ENCODE assay signal across 28 cellular contexts in the genomic region with DNA sequence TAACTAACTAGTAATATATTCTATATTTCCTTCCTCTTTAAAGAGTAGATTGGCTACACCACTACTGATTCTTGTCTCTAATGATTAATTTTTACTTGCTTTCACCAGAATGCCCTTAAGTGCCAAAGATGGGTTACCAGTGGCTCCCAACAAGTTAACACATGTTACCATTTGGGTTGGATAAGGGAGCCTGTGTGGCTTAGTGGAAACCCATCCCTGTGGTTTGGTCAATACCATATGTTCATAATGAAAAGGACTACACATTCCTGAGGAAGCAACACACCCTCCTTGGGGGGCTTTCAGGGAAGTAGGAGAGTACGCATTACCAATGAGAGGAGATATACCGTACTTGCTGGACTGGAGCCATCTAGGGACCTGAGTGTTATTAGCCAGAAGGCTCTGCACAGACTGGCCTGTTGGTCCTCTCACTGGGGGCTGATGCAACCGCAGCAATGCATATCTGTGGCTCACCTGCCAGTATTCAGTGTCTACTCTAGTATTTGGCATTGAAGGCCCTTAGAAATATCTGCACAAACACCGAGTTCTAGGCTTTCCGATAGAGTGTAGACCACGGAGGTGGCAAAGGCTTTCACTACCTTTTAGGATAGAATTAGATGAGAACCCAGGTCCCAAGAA. TPM values are rescaled to one million over a fixed set of nuclear protein-coding genes. Genes with fewer than 3 reads are reported as not detected.
"Had no signal": no experiment of that assay in that cellular context is flagged by ENCODE, and none has a peak within 500 bp of the region (broad histone marks: within the 10 kb centered on the region; RNA-seq: fewer than 3 reads in every experiment).

No MANE protein-coding gene starts in this region.

- H3K4me1 ChIP-seq: Peyer's patch had no signal

- DNase-seq: activated B cell treated with CpG ODN at 0.5 μM for 24 hours; activated CD4-positive, alpha-beta memory T cell treated with anti-CD3 and anti-CD28 coated beads, Interleukin-2, amount 10 ng/mL, durations not matched to agents 7 days and 5 days; activated CD4-positive, alpha-beta T cell treated with anti-CD3 and anti-CD28 coated beads for 1 hour; activated CD4-positive, alpha-beta T cell treated with anti-CD3 and anti-CD28 coated beads, Interleukin-2, amount 10 ng/mL, durations not matched to agents 24 days and 14 days; activated gamma-delta T cell; activated naive CD4-positive, alpha-beta T cell treated with anti-CD3 and anti-CD28 coated beads for 36 hours; activated T-cell treated with anti-CD3 and anti-CD28 coated beads for 4 hours; activated T-cell treated with anti-CD3 and anti-CD28 coated beads, Interleukin-2, amount 50 U/mL, for 48 hours; amygdala; brain microvascular endothelial cell; Kasumi-1; KBM-7; NCI-H1092; NCI-H1417; NCI-H1694; NCI-H2029; NCI-H2107; NCI-H226; NCI-H748 treated with DMSO at 0.1 percent for 48 hours; Peyer's patch; SIG-M5; T-helper 17 cell; T-helper 9 cell had no signal

- FAIRE-seq: TTC549 had no signal

- H3K27ac Mint-ChIP-seq: activated B cell treated with CpG ODN at 0.5 μM for 24 hours; activated CD4-positive, alpha-beta memory T cell treated with anti-CD3 and anti-CD28 coated beads, Interleukin-2, amount 10 ng/mL, durations not matched to agents 7 days and 5 days; activated CD4-positive, alpha-beta T cell treated with anti-CD3 and anti-CD28 coated beads, Interleukin-2, amount 10 ng/mL, durations not matched to agents 24 days and 14 days; activated naive CD4-positive, alpha-beta T cell treated with anti-CD3 and anti-CD28 coated beads for 36 hours; activated naive CD8-positive, alpha-beta T cell; activated T-helper 17 cell treated with anti-CD3 and anti-CD28 coated beads, Interleukin-2, amount 50 U/mL, for 72 hours; T-helper 17 cell had no signal

- H3K4me1 Mint-ChIP-seq: activated B cell treated with CpG ODN at 0.5 μM for 24 hours; activated CD4-positive, alpha-beta memory T cell treated with anti-CD3 and anti-CD28 coated beads, Interleukin-2, amount 10 ng/mL, durations not matched to agents 7 days and 5 days; activated CD4-positive, alpha-beta T cell treated with anti-CD3 and anti-CD28 coated beads, Interleukin-2, amount 10 ng/mL, durations not matched to agents 24 days and 14 days; activated T-helper 17 cell treated with anti-CD3 and anti-CD28 coated beads, Interleukin-2, amount 50 U/mL, for 72 hours; T-helper 17 cell had no signal

- H3K27ac ChIP-seq: brain microvascular endothelial cell, cardiac muscle cell, Peyer's patch, RWPE1 had no signal

- H3K9me3 ChIP-seq: Peyer's patch had no signal

- H3K36me3 ChIP-seq: brain microvascular endothelial cell, cardiac muscle cell, Peyer's patch had no signal

- H3K4me3 ChIP-seq: cardiac muscle cell, Peyer's patch had no signal

- H3K9me3 Mint-ChIP-seq: activated B cell treated with CpG ODN at 0.5 μM for 24 hours; activated CD4-positive, alpha-beta memory T cell treated with anti-CD3 and anti-CD28 coated beads, Interleukin-2, amount 10 ng/mL, durations not matched to agents 7 days and 5 days; activated CD4-positive, alpha-beta T cell treated with anti-CD3 and anti-CD28 coated beads, Interleukin-2, amount 10 ng/mL, durations not matched to agents 24 days and 14 days; activated naive CD4-positive, alpha-beta T cell treated with anti-CD3 and anti-CD28 coated beads for 36 hours; activated T-helper 17 cell treated with anti-CD3 and anti-CD28 coated beads, Interleukin-2, amount 50 U/mL, for 72 hours had no signal

- H3K27me3 ChIP-seq: cardiac muscle cell, Peyer's patch had no signal

- H3K36me3 Mint-ChIP-seq: activated naive CD8-positive, alpha-beta T cell had no signal

- H3K4me3 Mint-ChIP-seq: activated B cell treated with CpG ODN at 0.5 μM for 24 hours; activated CD4-positive, alpha-beta memory T cell treated with anti-CD3 and anti-CD28 coated beads, Interleukin-2, amount 10 ng/mL, durations not matched to agents 7 days and 5 days; activated CD4-positive, alpha-beta T cell treated with anti-CD3 and anti-CD28 coated beads, Interleukin-2, amount 10 ng/mL, durations not matched to agents 24 days and 14 days; activated naive CD4-positive, alpha-beta T cell treated with anti-CD3 and anti-CD28 coated beads for 36 hours; activated naive CD8-positive, alpha-beta T cell; activated T-helper 17 cell treated with anti-CD3 and anti-CD28 coated beads, Interleukin-2, amount 50 U/mL, for 72 hours; T-helper 17 cell had no signal

RNA-seq across cellular contexts. Expression of a gene that starts 29.3 kb away (rescaled TPM):
- total RNA-seq: activated CD4-positive, alpha-beta T cell treated with anti-CD3 and anti-CD28 coated beads, Interleukin-2, amount 10 ng/mL, durations not matched to agents 24 days and 14 days had no signal
